ENCODE assay signal across 9 cellular contexts in the genomic region with DNA sequence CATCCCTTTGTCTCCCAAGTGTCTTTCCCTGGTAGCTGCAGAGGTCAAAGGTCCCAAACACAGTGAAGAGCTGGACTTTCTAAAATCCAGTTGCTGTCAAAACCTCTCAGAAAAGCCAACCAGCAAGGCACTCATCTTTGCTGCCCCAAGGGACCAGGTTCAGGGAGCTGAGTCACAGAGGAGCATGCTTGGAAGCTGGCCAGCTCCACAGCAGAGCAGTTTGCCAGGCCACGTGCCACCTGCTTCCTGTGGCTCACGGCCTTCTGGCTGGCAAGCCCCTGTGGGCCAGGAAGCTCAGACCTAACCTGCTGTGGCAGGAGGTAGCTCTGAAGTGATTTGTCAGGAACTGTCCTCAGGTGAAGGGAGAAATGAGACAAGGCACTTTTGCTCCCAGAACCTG. TPM values are rescaled to one million over a fixed set of nuclear protein-coding genes. Genes with fewer than 3 reads are reported as not detected.
DNase-seq lines count a peak whose midpoint lies in the region; ATAC-seq and TF ChIP-seq lines count a peak whose summit lies in the region.
"Had no signal": no experiment of that assay in that cellular context is flagged by ENCODE, and none has a peak within 500 bp of the region (broad histone marks: within the 10 kb centered on the region; RNA-seq: fewer than 3 reads in every experiment).

No MANE protein-coding gene starts in this region.

- H3K36me3 ChIP-seq in fibroblast of lung (ENCODE audit: control insufficient read depth, insufficient read depth, low read length) = peaks cover 28% of the 10 kb centered on the region
- peaks cover 2 to 63% of the 10 kb centered on the region in 2 donors for H3K36me3 ChIP-seq in gastrocnemius medialis

- no peak for TF ChIP-seq CTCF in fibroblast of lung (conservative IDR thresholded peaks at IDR 0.05 in 1 of 2, IDR thresholded peaks at IDR 0.05 in 1 of 2; ENCODE audit: low read depth in 1 of 2, low read length in 2 of 2)
- TF ChIP-seq CTCF in gastrocnemius medialis (IDR thresholded peaks at IDR 0.05 in 4 of 5, conservative IDR thresholded peaks at IDR 0.05 in 1 of 5) = no peak

- H3K79me2 ChIP-seq in fibroblast of lung (ENCODE audit: control insufficient read depth, insufficient read depth, low read length) = peaks cover 17% of the 10 kb centered on the region

- in situ Hi-C loops in gastrocnemius medialis (cut with MboI; ENCODE audit: low sequenced_read_pairs in 4 of 4) = loop anchor here (5.0 to 25.0 kb wide), 5 partner anchors 51 to 529 kb away; partner anchors contain the start of genes ALKBH2 (in 4 of the 4), UNG (in 4 of the 4) and SSH1 (in 1 of the 4)

- no peaks in the 10 kb centered on the region for H3K9me3 ChIP-seq in fibroblast of lung (ENCODE audit: control insufficient read depth, insufficient read depth, low read depth, low read length)
- no peaks in the 10 kb centered on the region for H3K9me3 ChIP-seq in gastrocnemius medialis

- H3K27ac ChIP-seq in fibroblast of lung (ENCODE audit: insufficient read depth, low read length) (peak overlapping the region; percentile 26), gastrocnemius medialis (peak overlapping the region; percentile 92 to 97 (median 96))

- peak overlapping the region; percentile 58 for H3K27ac Mint-ChIP-seq in activated T-cell treated with anti-CD3 and anti-CD28 coated beads, Interleukin-2, amount 50 U/mL, for 72 hours

- H2AFZ ChIP-seq in fibroblast of lung (ENCODE audit: low read length) = no peak overlapping the region

- no peak overlapping the region for H3K9ac ChIP-seq in fibroblast of lung (ENCODE audit: insufficient read depth, low read length)

- H3K4me3 Mint-ChIP-seq in activated T-cell treated with anti-CD3 and anti-CD28 coated beads, Interleukin-2, amount 50 U/mL, for 72 hours = peak overlapping the region in 1 of 2 donors; percentile 32

- peak in 1 of 2 donors; percentile 19 for ATAC-seq in activated T-cell treated with anti-CD3 and anti-CD28 coated beads, Interleukin-2, amount 50 U/mL, for 72 hours (replicated peaks in 1 of 2)
- ATAC-seq in gastrocnemius medialis = peak; percentile 49 to 56
- no peak for ATAC-seq in GM18519 (IDR thresholded peaks at IDR 0.05; ENCODE audit: low FRiP score, unreplicated experiment)
- ATAC-seq in GM18907 (IDR thresholded peaks at IDR 0.05; ENCODE audit: unreplicated experiment) = no peak

- H3K4me2 ChIP-seq in fibroblast of lung (ENCODE audit: extremely low read depth, insufficient read depth, low read length) = no peak overlapping the region

- no peaks in the 10 kb centered on the region for H3K27me3 Mint-ChIP-seq in activated T-cell treated with anti-CD3 and anti-CD28 coated beads, Interleukin-2, amount 50 U/mL, for 72 hours (ENCODE audit: low read depth)

- no peaks in the 10 kb centered on the region for H3K9me3 Mint-ChIP-seq in activated T-cell treated with anti-CD3 and anti-CD28 coated beads, Interleukin-2, amount 50 U/mL, for 72 hours
- H3K9me3 Mint-ChIP-seq: activated naive CD4-positive, alpha-beta T cell treated with anti-CD3 and anti-CD28 coated beads, Interleukin-2, amount 50 U/mL, for 72 hours had no signal

- no peaks in the 10 kb centered on the region for H4K20me1 ChIP-seq in fibroblast of lung (ENCODE audit: control insufficient read depth, extremely low read depth, insufficient read depth, low read length)

- H3K4me1 ChIP-seq in fibroblast of lung (ENCODE audit: control insufficient read depth, extremely low read depth, insufficient read depth, low read length) (peaks cover 13% of the 10 kb centered on the region), gastrocnemius medialis (peaks cover 28 to 32% of the 10 kb centered on the region in 2 donors)

- intact Hi-C loops in gastrocnemius medialis (cut with DNase I; ENCODE audit: low total_unique reads) = loop anchor here (2.0 kb wide), 1 partner anchor 237 kb away; no protein-coding TSS in a partner anchor

- H3K27me3 ChIP-seq in fibroblast of lung (ENCODE audit: control insufficient read depth, insufficient read depth, low read length) (no peaks in the 10 kb centered on the region), gastrocnemius medialis (no peaks in the 10 kb centered on the region)

- H3K36me3 Mint-ChIP-seq in activated T-cell treated with anti-CD3 and anti-CD28 coated beads, Interleukin-2, amount 50 U/mL, for 72 hours (ENCODE audit: insufficient read depth in 2 of 2) = peaks cover 17 to 26% of the 10 kb centered on the region in 2 donors

- DNase-seq in NCI-H446 (lab: John Stamatoyannopoulos, UW) = peak; percentile 18 to 74
- peak; percentile 71 to 74 for DNase-seq in activated T-cell treated with anti-CD3 and anti-CD28 coated beads, Interleukin-2, amount 50 U/mL, for 72 hours
- DNase-seq in fibroblast of lung (ENCODE audit: low read depth in 2 of 2) = peak; percentile 68 to 72
- peak; percentile 81 to 92 for DNase-seq in gastrocnemius medialis
- no peak for DNase-seq in DMS114 treated with DMSO at 0.1 percent for 48 hours (lab: John Stamatoyannopoulos, UW; ENCODE audit: unreplicated experiment)

- no peak overlapping the region for H3K4me3 ChIP-seq in fibroblast of lung (replicated peaks in 1 of 4; ENCODE audit: control extremely low read depth in 1 of 4, insufficient read depth in 1 of 4, low read depth in 3 of 4, low read length in 4 of 4)
- no peak overlapping the region for H3K4me3 ChIP-seq in gastrocnemius medialis

- TF ChIP-seq POLR2A in GM19193 (IDR thresholded peaks at IDR 0.05; ENCODE audit: extremely low read depth, insufficient read depth, insufficient read length) (peak; percentile 53), gastrocnemius medialis (IDR thresholded peaks at IDR 0.05) (no peak)

- H3K4me1 Mint-ChIP-seq in activated T-cell treated with anti-CD3 and anti-CD28 coated beads, Interleukin-2, amount 50 U/mL, for 72 hours (ENCODE audit: low read depth) = peaks cover 72% of the 10 kb centered on the region

RNA-seq across cellular contexts. Expression of gene ISCU, which starts 3.6 kb away (rescaled TPM):
- total RNA-seq in activated T-cell treated with anti-CD3 and anti-CD28 coated beads, Interleukin-2, amount 50 U/mL, for 72 hours = 100 to 1,000 TPM; 115 to 139 TPM
- 226 and 313 TPM in 2 replicates for total RNA-seq in fibroblast of lung
- 127 and 137 TPM in 2 replicates for polyA plus RNA-seq in fibroblast of lung
- 99.0 and 118 TPM in 2 replicates for polyA plus RNA-seq in fibroblast of lung (2012)
- 18.3 and 19.0 TPM in 2 replicates for polyA minus RNA-seq in fibroblast of lung (ENCODE audit: low replicate concordance)
- total RNA-seq in gastrocnemius medialis = 100 to 1,000 TPM; 232 to 337 (median 249) TPM

RNA-seq across cellular contexts. Expression of gene SART3, which starts 5.0 kb away (rescaled TPM):
- total RNA-seq in activated T-cell treated with anti-CD3 and anti-CD28 coated beads, Interleukin-2, amount 50 U/mL, for 72 hours = 10 to 100 TPM; 75.7 to 78.8 TPM
- total RNA-seq in fibroblast of lung (62.1 and 157 TPM in 2 replicates), gastrocnemius medialis (10 to 100 TPM; 38.1 to 52.6 (median 51.3) TPM)
- polyA plus RNA-seq in fibroblast of lung = 15.5 and 23.4 TPM in 2 replicates
- polyA plus RNA-seq in fibroblast of lung (2012) = 26.5 and 32.5 TPM in 2 replicates
- polyA minus RNA-seq in fibroblast of lung (ENCODE audit: low replicate concordance) = 11.4 and 30.3 TPM in 2 replicates

RNA-seq across cellular contexts. Expression of gene TMEM119, which starts 31.9 kb away (rescaled TPM):
- total RNA-seq in activated T-cell treated with anti-CD3 and anti-CD28 coated beads, Interleukin-2, amount 50 U/mL, for 72 hours = under 1 TPM; 0.65 to 0.74 TPM
- total RNA-seq in fibroblast of lung = 132 and 358 TPM in 2 replicates
- 126 and 154 TPM in 2 replicates for polyA plus RNA-seq in fibroblast of lung
- polyA plus RNA-seq in fibroblast of lung (2012) = 199 and 246 TPM in 2 replicates
- polyA minus RNA-seq in fibroblast of lung (ENCODE audit: low replicate concordance) = 306 and 401 TPM in 2 replicates
- total RNA-seq in gastrocnemius medialis = under 1 TPM in 1 of 4 donors, not detected in 3; 0.85 TPM

RNA-seq across cellular contexts. Expression of gene FICD, which starts 50.9 kb away (rescaled TPM):
- total RNA-seq in activated T-cell treated with anti-CD3 and anti-CD28 coated beads, Interleukin-2, amount 50 U/mL, for 72 hours = 1 to 10 TPM; 4.0 to 7.7 TPM
- 8.2 and 8.6 TPM in 2 replicates for total RNA-seq in fibroblast of lung
- 1.9 and 2.1 TPM in 2 replicates for polyA plus RNA-seq in fibroblast of lung
- 5.9 and 7.1 TPM in 2 replicates for polyA plus RNA-seq in fibroblast of lung (2012)
- 4.6 and 9.7 TPM in 2 replicates for polyA minus RNA-seq in fibroblast of lung (ENCODE audit: low replicate concordance)
- 1 to 10 TPM; 3.1 to 4.6 (median 3.6) TPM for total RNA-seq in gastrocnemius medialis

Comparison
In these comparisons a context has a peak if more than half of its experiments do, and no peak if none do; other contexts are left out.
1. ATAC-seq: peak in gastrocnemius medialis (2 of 2); none in GM18519 (single experiment) and GM18907 (single experiment).
2. RNA of gene TMEM119, which starts 31.9 kb away (total RNA-seq): 132 to 358 TPM in fibroblast of lung; 0.65 to 0.74 TPM in activated T-cell treated with anti-CD3 and anti-CD28 coated beads, Interleukin-2, amount 50 U/mL, for 72 hours and 0.85 TPM in gastrocnemius medialis; every median in the first group is over 10 times any median in the second.